In genomic region chr7:155373359-155374273, GRCh38 we compare ENCODE assay signal across 11 cellular contexts.
DNase-seq lines count a peak whose midpoint lies in the region; ATAC-seq, FAIRE-seq and TF ChIP-seq lines count a peak whose summit lies in the region.
"Had no signal": no experiment of that assay in that cellular context is flagged by ENCODE, and none has a peak within 500 bp of the region (broad histone marks: within the 10 kb centered on the region; RNA-seq: fewer than 3 reads in every experiment).

No MANE protein-coding gene starts in this region.

- no peak overlapping the region for H2BK5ac ChIP-seq in H1 (ENCODE audit: low read depth, low read length)

- no peak overlapping the region for H3K23ac ChIP-seq in H1 (ENCODE audit: insufficient read length)

- H3K23me2 ChIP-seq in H1 (ENCODE audit: low read depth, low read length): peaks cover 4% of the 10 kb centered on the region; the same call in 1 of the 2 replicates

- no peaks in the 10 kb centered on the region for H3K79me1 ChIP-seq in H1 (ENCODE audit: low read depth, low read length)

- POLR2A ChIA-PET in H1 (lab: Charles Lee; ENCODE audit: partially characterized antibody): interaction anchor here (1.8 kb wide), 1 partner anchor 74 kb away, joined by 5 read pairs; no protein-coding TSS in a partner anchor

- no peak overlapping the region for H2BK12ac ChIP-seq in H1 (ENCODE audit: low read depth, low read length)

- no peaks in the 10 kb centered on the region for H3K36me3 Mint-ChIP-seq in CD4-positive, CD25-positive, alpha-beta regulatory T cell

- H2AK5ac ChIP-seq in H1 (ENCODE audit: low read depth, low read length): no peak overlapping the region

- no peak overlapping the region for H2BK120ac ChIP-seq in H1 (replicated peaks; ENCODE audit: low read depth, low read length)

- no peaks in the 10 kb centered on the region for H3K9me3 ChIP-seq in CD4-positive, CD25-positive, alpha-beta regulatory T cell (ENCODE audit: control insufficient read depth in 2 of 2, low read length in 2 of 2)
- H3K9me3 ChIP-seq in H1 (ENCODE audit: insufficient read depth in 2 of 2, low read depth in 1 of 2, low read length in 1 of 2): peaks cover 0 to 3% of the 10 kb centered on the region in 2 experiments; a peak in 2 of 4 replicates
- H3K9me3 ChIP-seq in osteoblast (ENCODE audit: low read depth, low read length): no peaks in the 10 kb centered on the region

- no peak overlapping the region for H2BK20ac ChIP-seq in H1 (ENCODE audit: low read length)

- H3K27ac ChIP-seq in CD4-positive, CD25-positive, alpha-beta regulatory T cell (ENCODE audit: insufficient read depth, low read length, poor library complexity, severe bottlenecking): no peak overlapping the region
- no peak overlapping the region for H3K27ac ChIP-seq in H1 (ENCODE audit: low read depth, low read length)
- H3K27ac ChIP-seq in osteoblast (ENCODE audit: low read depth, low read length): no peak overlapping the region
- H3K27ac ChIP-seq: foreskin keratinocyte had no signal

- TF ChIP-seq POLR2A in NB4 (IDR thresholded peaks at IDR 0.05; ENCODE audit: extremely low read depth, insufficient read length) (no peak), H1 (IDR thresholded peaks at IDR 0.05; ENCODE audit: control extremely low read depth in 1 of 2, low read depth in 2 of 2, low read length in 2 of 2) (no peak)

- H3K9ac ChIP-seq in H1 (replicated peaks in 1 of 4; ENCODE audit: extremely low read depth in 1 of 4, low read depth in 3 of 4, low read length in 3 of 4): no peak overlapping the region

- peak overlapping the region; percentile 63 to 90 (median 68) for H3K4me3 Mint-ChIP-seq in CD4-positive, CD25-positive, alpha-beta regulatory T cell
- H3K4me3 Mint-ChIP-seq: activated CD8-positive, alpha-beta memory T cell treated with anti-CD3 and anti-CD28 coated beads, Interleukin-2, amount 10 ng/mL, durations not matched to agents 7 days and 5 days had no signal

- H3K4me3 ChIP-seq in CD4-positive, CD25-positive, alpha-beta regulatory T cell (ENCODE audit: low read depth, low read length): no peak overlapping the region
- H3K4me3 ChIP-seq in NB4 (ENCODE audit: low read depth, low read length) (peak overlapping the region; percentile 40), H1 (ENCODE audit: extremely low read depth in 1 of 4, insufficient read depth in 2 of 4, low read depth in 3 of 4, low read length in 4 of 4) (peak overlapping the region in 1 of 4 experiments; percentile 43; a peak in 2 of 8 replicates), osteoblast (ENCODE audit: insufficient read depth, low read length) (peak overlapping the region; percentile 39)

- peaks cover 25 to 34% of the 10 kb centered on the region in 2 experiments for H4K20me1 ChIP-seq in H1 (replicated peaks in 1 of 2; ENCODE audit: control insufficient read depth in 1 of 2, insufficient read depth in 2 of 2, low read length in 2 of 2)
- H4K20me1 ChIP-seq in osteoblast (ENCODE audit: insufficient read depth, low read length): peaks cover 2% of the 10 kb centered on the region

- H3K56ac ChIP-seq in H1 (replicated peaks; ENCODE audit: insufficient read length, low read depth, low read length): no peak overlapping the region

- peaks cover 0 to 2% (median 0%) of the 10 kb centered on the region in 7 donors for H3K9me3 Mint-ChIP-seq in CD4-positive, CD25-positive, alpha-beta regulatory T cell

- DNase-seq in CD4-positive, CD25-positive, alpha-beta regulatory T cell: no peak
- DNase-seq in NB4 (ENCODE audit: low read depth): no peak
- DNase-seq in H1 (ENCODE audit: low read depth in 1 of 2, low spot score in 2 of 2): peak in 1 of 2 experiments; percentile 71
- peak; percentile 89 for DNase-seq in osteoblast (ENCODE audit: insufficient read length, low spot score, missing footprints)
- no peak for DNase-seq in GDM1 (lab: John Stamatoyannopoulos, UW)
- no peak for DNase-seq in MV-4-11 (lab: John Stamatoyannopoulos, UW)
- no peak for DNase-seq in NCI-H1436 treated with DMSO at 0.1 percent for 48 hours (lab: John Stamatoyannopoulos, UW)
- DNase-seq: activated CD8-positive, alpha-beta memory T cell treated with anti-CD3 and anti-CD28 coated beads, Interleukin-2, amount 10 ng/mL, durations not matched to agents 7 days and 5 days; foreskin keratinocyte had no signal

- FAIRE-seq in H1 (lab: Jason Lieb, UNC): no peak

- peaks cover 38% of the 10 kb centered on the region for H3K4me1 ChIP-seq in CD4-positive, CD25-positive, alpha-beta regulatory T cell (ENCODE audit: control insufficient read depth, insufficient read depth, low read length, poor library complexity, severe bottlenecking)
- peaks cover 0 to 26% (median 16%) of the 10 kb centered on the region in 4 experiments; a peak in 6 of 7 replicates for H3K4me1 ChIP-seq in H1 (replicated peaks in 1 of 4; ENCODE audit: control insufficient read depth in 3 of 4, insufficient read depth in 4 of 4, low read length in 3 of 4)
- H3K4me1 ChIP-seq in osteoblast (ENCODE audit: insufficient read depth, low read length): peaks cover 4% of the 10 kb centered on the region
- H3K4me1 ChIP-seq: foreskin keratinocyte had no signal

- no peaks in the 10 kb centered on the region for H3K36me3 ChIP-seq in CD4-positive, CD25-positive, alpha-beta regulatory T cell (ENCODE audit: control insufficient read depth, insufficient read depth, low read length)
- H3K36me3 ChIP-seq in H1 (ENCODE audit: control insufficient read depth in 2 of 4, insufficient read depth in 4 of 4, low read length in 3 of 4) (peaks cover 0 to 8% (median 0%) of the 10 kb centered on the region in 4 experiments; a peak in 1 of 8 replicates), osteoblast (ENCODE audit: insufficient read depth, low read length) (no peaks in the 10 kb centered on the region)

- no peak overlapping the region for H4K91ac ChIP-seq in H1 (replicated peaks; ENCODE audit: insufficient read length, low read length)

- TF ChIP-seq CTCF in NB4 (IDR thresholded peaks at IDR 0.05; ENCODE audit: low read depth, low read length) (no peak), H1 (IDR thresholded peaks at IDR 0.05; ENCODE audit: control extremely low read depth in 1 of 3, insufficient read depth in 1 of 3, low read depth in 1 of 3, low read length in 3 of 3) (no peak), osteoblast (IDR thresholded peaks at IDR 0.05; ENCODE audit: extremely low read depth, low read depth, low read length) (no peak)

- no peak overlapping the region for H3K4ac ChIP-seq in H1 (replicated peaks; ENCODE audit: insufficient read length, low read depth, low read length)

- H3K27ac Mint-ChIP-seq in CD4-positive, CD25-positive, alpha-beta regulatory T cell: no peak overlapping the region
- H3K27ac Mint-ChIP-seq: progenitor cell of endocrine pancreas had no signal

- H4K8ac ChIP-seq in H1 (ENCODE audit: extremely low read depth, insufficient read depth, low read length): no peak overlapping the region

- H2AFZ ChIP-seq in H1 (ENCODE audit: low read length): no peak overlapping the region
- H2AFZ ChIP-seq in osteoblast (ENCODE audit: low read length): no peak overlapping the region

- H3K27me3 ChIP-seq in CD4-positive, CD25-positive, alpha-beta regulatory T cell (ENCODE audit: control insufficient read depth, insufficient read depth, low read length): peaks cover 33% of the 10 kb centered on the region
- peaks cover 84 to 99% (median 98%) of the 10 kb centered on the region in 4 experiments for H3K27me3 ChIP-seq in H1 (replicated peaks in 1 of 4; ENCODE audit: control insufficient read depth in 3 of 4, extremely low read depth in 1 of 4, insufficient read depth in 3 of 4, low read length in 3 of 4)
- peaks cover 88% of the 10 kb centered on the region for H3K27me3 ChIP-seq in osteoblast (ENCODE audit: insufficient read depth, low read length)

- H3K4me2 ChIP-seq in H1 (ENCODE audit: insufficient read depth in 1 of 2, low read depth in 2 of 2, low read length in 2 of 2): peak overlapping the region; percentile 43 to 80
- H3K4me2 ChIP-seq in osteoblast (ENCODE audit: insufficient read depth, low read length): peak overlapping the region; percentile 43

- no peak overlapping the region for H2BK15ac ChIP-seq in H1 (ENCODE audit: low read length)

- H3K14ac ChIP-seq in H1 (ENCODE audit: insufficient read length): no peak overlapping the region

- WGBS in H1 (ENCODE audit: extremely low coverage in 1 of 2, insufficient coverage in 1 of 2, insufficient read length in 1 of 2, insufficient replicate concordance in 2 of 2, low coverage in 1 of 2, low lambda C conversion rate in 2 of 2, missing lambda C conversion rate in 1 of 2), 2 experiments: 5% methylated on average over 54 of the region's 62 CpGs; no CpG with 5 or more reads in 1 of the 2 experiments

- H3K79me2 ChIP-seq in H1 (ENCODE audit: control insufficient read depth in 1 of 2, insufficient read depth in 2 of 2, low read length in 2 of 2): no peaks in the 10 kb centered on the region
- H3K79me2 ChIP-seq in osteoblast (ENCODE audit: insufficient read depth, low read length): no peaks in the 10 kb centered on the region

- peaks cover 87% of the 10 kb centered on the region for H3K27me3 Mint-ChIP-seq in CD4-positive, CD25-positive, alpha-beta regulatory T cell

- peaks cover 5 to 39% (median 10%) of the 10 kb centered on the region in 4 donors for H3K4me1 Mint-ChIP-seq in CD4-positive, CD25-positive, alpha-beta regulatory T cell

- no peak overlapping the region for H3K18ac ChIP-seq in H1 (ENCODE audit: extremely low read depth, low read length)

- no peak for TF ChIP-seq RAD21 in H1 (IDR thresholded peaks at IDR 0.05 in 1 of 2, conservative IDR thresholded peaks at IDR 0.05 in 1 of 2; ENCODE audit: low read depth in 2 of 2, low read length in 2 of 2)

- no peak overlapping the region for H4K5ac ChIP-seq in H1 (ENCODE audit: insufficient read length, low read depth, low read length)

- no peak for ATAC-seq in CD4-positive, CD25-positive, alpha-beta regulatory T cell (ENCODE audit: low read depth in 2 of 2)
- no peak for ATAC-seq in GM19467 (IDR thresholded peaks at IDR 0.05; ENCODE audit: unreplicated experiment)
- ATAC-seq: activated CD8-positive, alpha-beta memory T cell treated with anti-CD3 and anti-CD28 coated beads, Interleukin-2, amount 10 ng/mL, durations not matched to agents 7 days and 5 days had no signal

- CTCF ChIA-PET in H1 (lab: Charles Lee; ENCODE audit: partially characterized antibody): interaction anchor here (0.9 to 2.9 kb wide), 4 partner anchors 11 to 447 kb away, joined by 3 to 9 read pairs (median 4); no protein-coding TSS in a partner anchor

- TF ChIP-seq EP300 in H1 (IDR thresholded peaks at IDR 0.05; ENCODE audit: borderline replicate concordance in 1 of 2, low read depth in 2 of 2, low read length in 2 of 2): no peak

TF ChIP-seq in H1, 55 proteins besides CTCF, POLR2A, EP300 and RAD21 (continues in another document):
- TF ChIP-seq GTF2F1 (IDR thresholded peaks at IDR 0.05; ENCODE audit: borderline replicate concordance, low read depth, low read length): no peak
- TF ChIP-seq GABPA (IDR thresholded peaks at IDR 0.05; ENCODE audit: borderline replicate concordance, insufficient read depth, low read length): no peak
- TF ChIP-seq SP4 (IDR thresholded peaks at IDR 0.05; ENCODE audit: low read length): no peak
- no peak for TF ChIP-seq RXRA (IDR thresholded peaks at IDR 0.05; ENCODE audit: insufficient read depth, low read depth, low read length)
- no peak for TF ChIP-seq TCF12 (IDR thresholded peaks at IDR 0.05; ENCODE audit: low read depth, low read length)
- TF ChIP-seq ZNF274 (IDR thresholded peaks at IDR 0.05; ENCODE audit: borderline replicate concordance, extremely low read depth, low read length): no peak
- TF ChIP-seq BACH1 (IDR thresholded peaks at IDR 0.05; ENCODE audit: low read length): no peak
